ENCODE assay signal across 9 cellular contexts in genomic region chr1:181733486-181733885, GRCh38.
"Had no signal": no experiment of that assay in that cellular context is flagged by ENCODE, and none has a peak within 500 bp of the region (broad histone marks: within the 10 kb centered on the region; RNA-seq: fewer than 3 reads in every experiment).

No MANE protein-coding gene starts in this region.

- DNase-seq: GM23248, GOT3, H7, H9, HCEC 1CT, HFFc6 had no signal

- H3K9ac ChIP-seq: GM23248 had no signal

- H3K36me3 ChIP-seq: HAP-1 had no signal

- ATAC-seq: GM23338, HCT116 had no signal

- H3K27ac ChIP-seq: GM23248 had no signal

- H3K4me3 ChIP-seq: GM23248, GM23338, HAP-1 had no signal

- H3K4me2 ChIP-seq: GM23338 had no signal

- H3K4me3 Mint-ChIP-seq: GM23338, H9, HFFc6 had no signal

- H3K4me1 ChIP-seq: HAP-1 had no signal

- H2AFZ ChIP-seq: GM23248, GM23338 had no signal

- H3K27ac Mint-ChIP-seq: GM23338, H9, HFFc6 had no signal

- H3K9me3 ChIP-seq: HAP-1 had no signal

- H3K9me3 Mint-ChIP-seq: GM23338, H9 had no signal
